1 cellular context compared by ENCODE assay signal in genomic region chr5:133109655-133110483, GRCh38.
TF ChIP-seq lines count a peak whose summit lies in the region.

No MANE protein-coding gene starts in this region.

TF ChIP-seq in HEK293, 187 proteins besides CTCF, POLR2A, EP300 and RAD21:
- TF ChIP-seq, protein P1, sequence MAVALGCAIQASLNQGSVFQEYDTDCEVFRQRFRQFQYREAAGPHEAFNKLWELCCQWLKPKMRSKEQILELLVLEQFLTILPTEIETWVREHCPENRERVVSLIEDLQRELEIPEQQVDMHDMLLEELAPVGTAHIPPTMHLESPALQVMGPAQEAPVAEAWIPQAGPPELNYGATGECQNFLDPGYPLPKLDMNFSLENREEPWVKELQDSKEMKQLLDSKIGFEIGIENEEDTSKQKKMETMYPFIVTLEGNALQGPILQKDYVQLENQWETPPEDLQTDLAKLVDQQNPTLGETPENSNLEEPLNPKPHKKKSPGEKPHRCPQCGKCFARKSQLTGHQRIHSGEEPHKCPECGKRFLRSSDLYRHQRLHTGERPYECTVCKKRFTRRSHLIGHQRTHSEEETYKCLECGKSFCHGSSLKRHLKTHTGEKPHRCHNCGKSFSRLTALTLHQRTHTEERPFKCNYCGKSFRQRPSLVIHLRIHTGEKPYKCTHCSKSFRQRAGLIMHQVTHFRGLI (tag by site-specific recombination; IDR thresholded peaks at IDR 0.05): no peak
- peak; percentile 97 for TF ChIP-seq ZNF362 (tag by site-specific recombination; IDR thresholded peaks at IDR 0.05)
